Comparison of ENCODE assay signal across 23 cellular contexts in genomic region chr5:59600153-59600552, GRCh38.
DNase-seq lines count a peak whose midpoint lies in the region; ATAC-seq and TF ChIP-seq lines count a peak whose summit lies in the region.
"Had no signal": no experiment of that assay in that cellular context is flagged by ENCODE, and none has a peak within 500 bp of the region (broad histone marks: within the 10 kb centered on the region; RNA-seq: fewer than 3 reads in every experiment).

No MANE protein-coding gene starts in this region.

- H3K4me1 ChIP-seq in mesendoderm (ENCODE audit: control insufficient read depth, low read depth, low read length) (no peaks in the 10 kb centered on the region), mesenchymal stem cell (ENCODE audit: control insufficient read depth, insufficient read depth, low read depth, low read length) (no peaks in the 10 kb centered on the region)

- H3K14ac ChIP-seq in mesenchymal stem cell (ENCODE audit: low read length in 2 of 2): no peak overlapping the region

- in situ Hi-C loops in GM13976 (cut with MboI; ENCODE audit: low sequenced_read_pairs, unreplicated experiment): no loop called here

- H3K4me2 ChIP-seq in mesendoderm (ENCODE audit: low read length) (no peak overlapping the region), mesenchymal stem cell (ENCODE audit: low read length, poor library complexity, severe bottlenecking) (no peak overlapping the region)
- H3K4me2 ChIP-seq: BLaER1 had no signal

- no peak overlapping the region for H3K27ac ChIP-seq in mesendoderm (ENCODE audit: low read depth, low read length)
- H3K27ac ChIP-seq in mesenchymal stem cell (ENCODE audit: low read length, poor library complexity, severe bottlenecking): no peak overlapping the region
- H3K27ac ChIP-seq: 22Rv1, BLaER1 had no signal

- H3K27me3 Mint-ChIP-seq in natural killer cell treated with Interleukin-12 subunit alpha and Interleukin-12 subunit beta and Interleukin-15 and Interleukin-18, amount 100 ng/mL, for 72 hours: peaks cover 0 to 2% of the 10 kb centered on the region in 2 donors
- H3K27me3 Mint-ChIP-seq in natural killer cell (ENCODE audit: low read depth in 2 of 2): peaks cover 0 to 3% of the 10 kb centered on the region in 2 donors
- H3K27me3 Mint-ChIP-seq in stimulated activated memory B cell treated with anti-CD40 and anti-IgM and Interleukin-4, amounts not matched to agents 10 μg/mL and 1 μg/mL and 100 μg/mL, for 72 hours: no peaks in the 10 kb centered on the region
- H3K27me3 Mint-ChIP-seq: CD8-positive, alpha-beta memory T cell had no signal

- H3K4ac ChIP-seq in mesendoderm (ENCODE audit: low read depth, low read length) (no peak overlapping the region), mesenchymal stem cell (ENCODE audit: low read depth in 1 of 2, low read length in 2 of 2) (no peak overlapping the region)

- H2BK12ac ChIP-seq in mesenchymal stem cell (ENCODE audit: low read length in 2 of 2): peak overlapping the region in 1 of 2 experiments; percentile 56

- peak overlapping the region; percentile 25 for H3K4me3 Mint-ChIP-seq in natural killer cell treated with Interleukin-12 subunit alpha and Interleukin-12 subunit beta and Interleukin-15 and Interleukin-18, amount 100 ng/mL, for 72 hours
- no peak overlapping the region for H3K4me3 Mint-ChIP-seq in natural killer cell
- H3K4me3 Mint-ChIP-seq in stimulated activated memory B cell treated with anti-CD40 and anti-IgM and Interleukin-4, amounts not matched to agents 10 μg/mL and 1 μg/mL and 100 μg/mL, for 72 hours: no peak overlapping the region
- H3K4me3 Mint-ChIP-seq: CD14-positive monocyte; CD4-positive, alpha-beta memory T cell; CD4-positive, CD25-positive, alpha-beta regulatory T cell; CD8-positive, alpha-beta memory T cell had no signal

- H3K4me3 ChIP-seq in mesendoderm (ENCODE audit: low read length) (no peak overlapping the region), mesenchymal stem cell (ENCODE audit: insufficient read depth in 1 of 2, low read depth in 1 of 2, low read length in 2 of 2) (no peak overlapping the region)
- H3K4me3 ChIP-seq: BLaER1, GM12878 had no signal

- peaks cover 6% of the 10 kb centered on the region for H3K9me3 Mint-ChIP-seq in natural killer cell treated with Interleukin-12 subunit alpha and Interleukin-12 subunit beta and Interleukin-15 and Interleukin-18, amount 100 ng/mL, for 72 hours
- H3K9me3 Mint-ChIP-seq in natural killer cell: peaks cover 0 to 2% of the 10 kb centered on the region in 2 donors
- no peaks in the 10 kb centered on the region for H3K9me3 Mint-ChIP-seq in stimulated activated memory B cell treated with anti-CD40 and anti-IgM and Interleukin-4, amounts not matched to agents 10 μg/mL and 1 μg/mL and 100 μg/mL, for 72 hours
- H3K9me3 Mint-ChIP-seq: CD14-positive monocyte had no signal

- no peak overlapping the region for H2BK120ac ChIP-seq in mesendoderm (ENCODE audit: low read depth, low read length)
- H2BK120ac ChIP-seq in mesenchymal stem cell (ENCODE audit: low read depth, low read length): no peak overlapping the region

- H3K79me1 ChIP-seq in mesendoderm (ENCODE audit: low read length): no peaks in the 10 kb centered on the region
- H3K79me1 ChIP-seq in mesenchymal stem cell (replicated peaks; ENCODE audit: low read length, poor library complexity, severe bottlenecking): peaks cover 1% of the 10 kb centered on the region

- H3K27ac Mint-ChIP-seq in natural killer cell treated with Interleukin-12 subunit alpha and Interleukin-12 subunit beta and Interleukin-15 and Interleukin-18, amount 100 ng/mL, for 72 hours: peak overlapping the region; percentile 64 to 69
- H3K27ac Mint-ChIP-seq in natural killer cell: no peak overlapping the region
- peak overlapping the region; percentile 37 for H3K27ac Mint-ChIP-seq in stimulated activated memory B cell treated with anti-CD40 and anti-IgM and Interleukin-4, amounts not matched to agents 10 μg/mL and 1 μg/mL and 100 μg/mL, for 72 hours
- H3K27ac Mint-ChIP-seq: CD4-positive, alpha-beta memory T cell; CD4-positive, CD25-positive, alpha-beta regulatory T cell; CD8-positive, alpha-beta memory T cell had no signal

- H2AK5ac ChIP-seq in mesendoderm (ENCODE audit: low read length): no peak overlapping the region
- H2AK5ac ChIP-seq in mesenchymal stem cell (ENCODE audit: low read length, severe bottlenecking): no peak overlapping the region

- H3K18ac ChIP-seq in mesendoderm (ENCODE audit: low read length) (peak overlapping the region; percentile 7), mesenchymal stem cell (ENCODE audit: low read depth in 1 of 2, low read length in 2 of 2) (no peak overlapping the region)

- H3K36me3 Mint-ChIP-seq in natural killer cell treated with Interleukin-12 subunit alpha and Interleukin-12 subunit beta and Interleukin-15 and Interleukin-18, amount 100 ng/mL, for 72 hours: peaks cover 7% of the 10 kb centered on the region
- H3K36me3 Mint-ChIP-seq in natural killer cell: no peaks in the 10 kb centered on the region
- no peaks in the 10 kb centered on the region for H3K36me3 Mint-ChIP-seq in stimulated activated memory B cell treated with anti-CD40 and anti-IgM and Interleukin-4, amounts not matched to agents 10 μg/mL and 1 μg/mL and 100 μg/mL, for 72 hours
- H3K36me3 Mint-ChIP-seq: CD4-positive, alpha-beta memory T cell; CD4-positive, CD25-positive, alpha-beta regulatory T cell; CD8-positive, alpha-beta memory T cell had no signal

- H3K9me3 ChIP-seq in mesenchymal stem cell (ENCODE audit: control insufficient read depth, low read length): no peaks in the 10 kb centered on the region
- H3K9me3 ChIP-seq: BE2C, BLaER1 had no signal

- WGBS in mesendoderm (ENCODE audit: extremely low coverage, insufficient coverage, low lambda C conversion rate): no CpG with 5 or more reads among the region's 2 CpGs
- 93% methylated on average over 2 of the region's 2 CpGs for whole genome bisulfite sequencing in mesenchymal stem cell

- H3K23ac ChIP-seq in mesendoderm (ENCODE audit: low read length) (no peak overlapping the region), mesenchymal stem cell (ENCODE audit: low read length in 2 of 2) (no peak overlapping the region)

- intact Hi-C loops in natural killer cell (cut with micrococcal nuclease): no loop called here

- no peak overlapping the region for H2BK5ac ChIP-seq in mesendoderm (ENCODE audit: low read length)
- H2BK5ac ChIP-seq in mesenchymal stem cell (ENCODE audit: low read depth, low read length, poor library complexity, severe bottlenecking): no peak overlapping the region

- H4K5ac ChIP-seq in mesendoderm (ENCODE audit: low read length): no peak overlapping the region

- ATAC-seq in natural killer cell treated with Interleukin-12 subunit alpha and Interleukin-12 subunit beta and Interleukin-15 and Interleukin-18, amount 100 ng/mL, for 72 hours: peak; percentile 53 to 60
- ATAC-seq in natural killer cell: no peak
- no peak for ATAC-seq in stimulated activated memory B cell treated with anti-CD40 and anti-IgM and Interleukin-4, amounts not matched to agents 10 μg/mL and 1 μg/mL and 100 μg/mL, for 72 hours
- ATAC-seq: GM12878 had no signal

- H3K9ac ChIP-seq in mesendoderm (ENCODE audit: low read length): no peak overlapping the region
- no peak overlapping the region for H3K9ac ChIP-seq in mesenchymal stem cell (ENCODE audit: low read length)
- H3K9ac ChIP-seq: BLaER1 had no signal

- H4K91ac ChIP-seq in mesenchymal stem cell (ENCODE audit: low read length): no peak overlapping the region

- H3K79me2 ChIP-seq in mesendoderm (ENCODE audit: control insufficient read depth, insufficient read depth, low read length): no peaks in the 10 kb centered on the region

- H3K56ac ChIP-seq in mesendoderm (ENCODE audit: low read length): no peak overlapping the region

- TF ChIP-seq CTCF in natural killer cell (IDR thresholded peaks at IDR 0.05) (no peak), GM13976 (IDR thresholded peaks at IDR 0.05; ENCODE audit: borderline replicate concordance, control extremely low read depth, extremely low read depth, insufficient read depth, missing control alignments) (no peak)

- H3K36me3 ChIP-seq in mesendoderm (ENCODE audit: control insufficient read depth, insufficient read depth, low read length) (no peaks in the 10 kb centered on the region), mesenchymal stem cell (ENCODE audit: control insufficient read depth in 1 of 2, insufficient read depth in 2 of 2, low read depth in 1 of 2, low read length in 2 of 2) (no peaks in the 10 kb centered on the region)
- H3K36me3 ChIP-seq: BE2C, BLaER1 had no signal

- H3K27me3 ChIP-seq in mesendoderm (ENCODE audit: insufficient read depth, low read length, poor library complexity) (no peaks in the 10 kb centered on the region), mesenchymal stem cell (ENCODE audit: control insufficient read depth in 1 of 2, insufficient read depth in 1 of 2, low read length in 2 of 2) (no peaks in the 10 kb centered on the region)
- H3K27me3 ChIP-seq: BE2C, BLaER1 had no signal

- no peak overlapping the region for H2AFZ ChIP-seq in mesenchymal stem cell (ENCODE audit: low read depth, low read length)

- H2BK15ac ChIP-seq in mesendoderm (replicated peaks; ENCODE audit: low read depth) (peak overlapping the region; percentile 57), mesenchymal stem cell (ENCODE audit: low read depth, poor library complexity, severe bottlenecking) (no peak overlapping the region)

- H3K4me1 Mint-ChIP-seq in natural killer cell treated with Interleukin-12 subunit alpha and Interleukin-12 subunit beta and Interleukin-15 and Interleukin-18, amount 100 ng/mL, for 72 hours (ENCODE audit: low read depth in 2 of 2): peaks cover 29% of the 10 kb centered on the region in 2 donors
- peaks cover 6 to 7% of the 10 kb centered on the region in 2 donors for H3K4me1 Mint-ChIP-seq in natural killer cell
- peaks cover 39% of the 10 kb centered on the region for H3K4me1 Mint-ChIP-seq in stimulated activated memory B cell treated with anti-CD40 and anti-IgM and Interleukin-4, amounts not matched to agents 10 μg/mL and 1 μg/mL and 100 μg/mL, for 72 hours
- H3K4me1 Mint-ChIP-seq: CD4-positive, alpha-beta memory T cell; CD8-positive, alpha-beta memory T cell had no signal

- DNase-seq in natural killer cell treated with Interleukin-12 subunit alpha and Interleukin-12 subunit beta and Interleukin-15 and Interleukin-18, amount 100 ng/mL, for 72 hours (ENCODE audit: low spot score): no peak
- DNase-seq in natural killer cell (no peak), mesendoderm (no peak), mesenchymal stem cell (no peak), GM13976 (ENCODE audit: low spot score) (no peak)
- DNase-seq: ACHN; BE2C; CD4-positive, alpha-beta memory T cell; CD4-positive, CD25-positive, alpha-beta regulatory T cell; CD8-positive, alpha-beta memory T cell; COR-L47; DMS 273 treated with DMSO at 0.1 percent for 48 hours; DMS153; DMS53; DMS79; DND-41; EL; GDM1 had no signal

- H4K8ac ChIP-seq in mesendoderm (ENCODE audit: low read depth, low read length) (no peak overlapping the region), mesenchymal stem cell (ENCODE audit: low read length) (no peak overlapping the region)

Comparison
In these comparisons a context has a peak if more than half of its experiments do, and no peak if none do; other contexts are left out.
1. ATAC-seq: peak in natural killer cell treated with Interleukin-12 subunit alpha and Interleukin-12 subunit beta and Interleukin-15 and Interleukin-18, amount 100 ng/mL, for 72 hours (2 of 2); none in natural killer cell (0 of 3) and stimulated activated memory B cell treated with anti-CD40 and anti-IgM and Interleukin-4, amounts not matched to agents 10 μg/mL and 1 μg/mL and 100 μg/mL, for 72 hours (single experiment).
2. H3K27ac Mint-ChIP-seq: peak in natural killer cell treated with Interleukin-12 subunit alpha and Interleukin-12 subunit beta and Interleukin-15 and Interleukin-18, amount 100 ng/mL, for 72 hours (2 of 2) and stimulated activated memory B cell treated with anti-CD40 and anti-IgM and Interleukin-4, amounts not matched to agents 10 μg/mL and 1 μg/mL and 100 μg/mL, for 72 hours (single experiment); none in natural killer cell (0 of 2).